ENCODE assay signal across 12 cellular contexts in genomic region chr6:35148167-35148741, GRCh38. TPM values are rescaled to one million over a fixed set of nuclear protein-coding genes. Genes with fewer than 3 reads are reported as not detected.
DNase-seq lines count a peak whose midpoint lies in the region; FAIRE-seq and TF ChIP-seq lines count a peak whose summit lies in the region.
"Had no signal": no experiment of that assay in that cellular context is flagged by ENCODE, and none has a peak within 500 bp of the region (broad histone marks: within the 10 kb centered on the region; RNA-seq: fewer than 3 reads in every experiment).

No MANE protein-coding gene starts in this region.

- H3K36me3 ChIP-seq in HUES6 (ENCODE audit: control insufficient read depth, insufficient read depth, low read length) (no peaks in the 10 kb centered on the region), astrocyte (ENCODE audit: insufficient read depth, low read length) (no peaks in the 10 kb centered on the region), WERI-Rb-1 (no peaks in the 10 kb centered on the region)

- H3K9me3 Mint-ChIP-seq in astrocyte (ENCODE audit: unreplicated experiment), result no peaks in the 10 kb centered on the region
- H3K9me3 Mint-ChIP-seq in nephron progenitor cell, result no peaks in the 10 kb centered on the region

- H3K9me3 ChIP-seq in HUES6 (ENCODE audit: control insufficient read depth, insufficient read depth, low read depth, low read length), result no peaks in the 10 kb centered on the region
- no peaks in the 10 kb centered on the region for H3K9me3 ChIP-seq in astrocyte (ENCODE audit: insufficient read depth, low read depth, low read length)
- no peaks in the 10 kb centered on the region for H3K9me3 ChIP-seq in WERI-Rb-1 (ENCODE audit: severe bottlenecking)

- H3K4me2 ChIP-seq in astrocyte (ENCODE audit: low read length), result peak overlapping the region; percentile 83

- H2AFZ ChIP-seq in astrocyte (ENCODE audit: low read depth, low read length), result peak overlapping the region; percentile 69

- no peaks in the 10 kb centered on the region for H3K79me2 ChIP-seq in astrocyte (ENCODE audit: insufficient read depth, low read length)

- TF ChIP-seq CTCF in astrocyte (IDR thresholded peaks at IDR 0.05; ENCODE audit: insufficient read depth, low read depth, low read length), result no peak
- TF ChIP-seq CTCF in nephron progenitor cell (IDR thresholded peaks at IDR 0.05), result no peak
- TF ChIP-seq CTCF in WERI-Rb-1 (IDR thresholded peaks at IDR 0.05; ENCODE audit: low read depth, low read length), result no peak

- H4K20me1 ChIP-seq in astrocyte (ENCODE audit: insufficient read depth, low read length), result no peaks in the 10 kb centered on the region

- peaks cover 26% of the 10 kb centered on the region for H3K4me1 Mint-ChIP-seq in astrocyte (ENCODE audit: low read depth, unreplicated experiment)
- H3K4me1 Mint-ChIP-seq in nephron progenitor cell, result peaks cover 39% of the 10 kb centered on the region

- FAIRE-seq in astrocyte (lab: Jason Lieb, UNC) (peak; percentile 89), HTR-8/SVneo (lab: Jason Lieb, UNC) (no peak)

- peak overlapping the region; percentile 8; the same call in 1 of the 2 replicates for H3K4me3 ChIP-seq in HUES6 (ENCODE audit: low read depth, low read length)
- peak overlapping the region; percentile 22 for H3K4me3 ChIP-seq in astrocyte (ENCODE audit: insufficient read depth, low read depth, low read length)
- H3K4me3 ChIP-seq in WERI-Rb-1 (ENCODE audit: low read depth, low read length), result no peak overlapping the region

- H3K4me3 Mint-ChIP-seq in astrocyte (ENCODE audit: unreplicated experiment) (peak overlapping the region; percentile 66), nephron progenitor cell (peak overlapping the region; percentile 66)

- H3K9ac ChIP-seq in HUES6 (ENCODE audit: low read length) (no peak overlapping the region), astrocyte (ENCODE audit: low read length) (peak overlapping the region; percentile 6)

- no peaks in the 10 kb centered on the region for H3K27me3 Mint-ChIP-seq in astrocyte (ENCODE audit: low read depth, unreplicated experiment)
- peaks cover 5% of the 10 kb centered on the region for H3K27me3 Mint-ChIP-seq in nephron progenitor cell (ENCODE audit: low read depth, poor library complexity)

- H3K36me3 Mint-ChIP-seq in astrocyte (ENCODE audit: low read depth, unreplicated experiment) (no peaks in the 10 kb centered on the region), nephron progenitor cell (ENCODE audit: low read depth) (no peaks in the 10 kb centered on the region)

- peaks cover 24% of the 10 kb centered on the region for H3K4me1 ChIP-seq in HUES6 (ENCODE audit: control insufficient read depth, insufficient read depth, low read length)
- H3K4me1 ChIP-seq in astrocyte (ENCODE audit: insufficient read depth, low read length), result peaks cover 13% of the 10 kb centered on the region

- H3K27ac ChIP-seq in HUES6 (ENCODE audit: low read depth, low read length) (no peak overlapping the region; the same call in 1 of the 2 replicates), astrocyte (ENCODE audit: low read depth, low read length) (peak overlapping the region; percentile 47), WERI-Rb-1 (no peak overlapping the region)
- H3K27ac ChIP-seq: VCaP had no signal

- no peaks in the 10 kb centered on the region for H3K27me3 ChIP-seq in HUES6 (ENCODE audit: control insufficient read depth, insufficient read depth, low read length)
- no peaks in the 10 kb centered on the region for H3K27me3 ChIP-seq in astrocyte (ENCODE audit: insufficient read depth, low read length)
- no peaks in the 10 kb centered on the region for H3K27me3 ChIP-seq in WERI-Rb-1 (ENCODE audit: insufficient read depth, low read depth, severe bottlenecking)

- DNase-seq in AG20443 (ENCODE audit: low spot score) (peak; percentile 30), astrocyte (ENCODE audit: low read depth) (peak; percentile 54), nephron progenitor cell (peak; percentile 34), NCI-H1092 (lab: John Stamatoyannopoulos, UW) (no peak), WERI-Rb-1 (no peak), HTR-8/SVneo (ENCODE audit: insufficient read length, low spot score) (no peak), NCI-H2107 (lab: John Stamatoyannopoulos, UW) (no peak)
- DNase-seq: erythroblast, NCI-H1436, nucleus accumbens had no signal

- H3K27ac Mint-ChIP-seq in astrocyte (ENCODE audit: unreplicated experiment) (peak overlapping the region; percentile 80), nephron progenitor cell (peak overlapping the region; percentile 80)

RNA-seq across cellular contexts. Expression of gene TCP11, which starts 7.1 kb away (rescaled TPM):
- total RNA-seq in astrocyte, result not detected in 2 replicates

Comparison
In these comparisons a context has a peak if more than half of its experiments do, and no peak if none do; other contexts are left out.
1. DNase-seq: peak in AG20443 (single experiment), astrocyte (single experiment) and nephron progenitor cell (single experiment); none in NCI-H1092 (single experiment), WERI-Rb-1 (single experiment), HTR-8/SVneo (single experiment) and NCI-H2107 (single experiment).